In genomic region chr10:101224910-101225823, GRCh38 we compare ENCODE assay signal across 1 cellular context.
TF ChIP-seq lines count a peak whose summit lies in the region.

No MANE protein-coding gene starts in this region.

TF ChIP-seq in A549, 52 proteins besides CTCF, POLR2A, EP300 and RAD21 (continued from another document):
- TF ChIP-seq, protein P1, sequence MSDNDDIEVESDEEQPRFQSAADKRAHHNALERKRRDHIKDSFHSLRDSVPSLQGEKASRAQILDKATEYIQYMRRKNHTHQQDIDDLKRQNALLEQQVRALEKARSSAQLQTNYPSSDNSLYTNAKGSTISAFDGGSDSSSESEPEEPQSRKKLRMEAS (IDR thresholded peaks at IDR 0.05): no peak
- no peak for TF ChIP-seq RARB (CRISPR knock-in tag; IDR thresholded peaks at IDR 0.05)
- no peak for TF ChIP-seq HDAC2 (IDR thresholded peaks at IDR 0.05)
